1 cellular context compared by ENCODE assay signal in the genomic region with DNA sequence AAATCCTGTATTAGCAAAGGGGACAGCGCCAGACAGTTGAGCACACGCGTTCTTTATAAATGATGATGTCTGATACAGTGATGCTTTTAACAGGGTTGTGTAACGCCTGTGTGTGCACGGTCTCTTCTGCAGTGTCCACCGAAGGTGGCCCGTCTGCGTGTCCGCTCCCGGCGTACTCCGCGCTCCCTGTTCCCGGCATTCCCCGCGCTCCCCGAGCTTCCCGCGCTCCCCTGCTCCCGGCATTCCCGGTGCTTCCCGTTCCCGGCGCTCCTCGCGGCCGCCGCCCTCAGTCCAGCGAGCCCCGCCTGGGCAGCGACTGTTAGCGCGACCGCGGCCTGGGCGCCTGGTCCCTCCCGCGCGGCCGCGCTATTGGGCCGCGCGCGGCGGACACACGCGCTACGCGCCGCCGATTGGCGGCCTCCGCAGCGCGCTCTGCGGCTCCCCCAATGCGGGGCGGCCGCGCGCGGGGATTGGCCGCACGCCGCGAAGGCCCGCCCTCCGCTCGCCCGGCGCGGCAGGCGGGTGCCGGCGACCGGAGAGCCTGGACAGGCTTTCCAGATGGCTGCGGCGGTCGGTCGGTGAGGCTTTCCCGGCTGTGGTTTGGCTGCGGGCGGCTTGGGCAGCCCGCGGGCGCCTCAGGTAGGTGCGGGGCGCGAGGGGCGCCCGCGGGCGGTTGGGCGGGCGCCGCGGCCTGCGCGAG.
TF ChIP-seq lines count a peak whose summit lies in the region.

A gene (plus strand): TSS at position 497 of the 700 bp plus-strand sequence. CDS start 5,723 bp downstream, outside the sequence.

TF ChIP-seq in HEK293, 187 proteins besides CTCF, POLR2A, EP300 and RAD21 (continued from another document and continues in another):
- TF ChIP-seq, protein P1, sequence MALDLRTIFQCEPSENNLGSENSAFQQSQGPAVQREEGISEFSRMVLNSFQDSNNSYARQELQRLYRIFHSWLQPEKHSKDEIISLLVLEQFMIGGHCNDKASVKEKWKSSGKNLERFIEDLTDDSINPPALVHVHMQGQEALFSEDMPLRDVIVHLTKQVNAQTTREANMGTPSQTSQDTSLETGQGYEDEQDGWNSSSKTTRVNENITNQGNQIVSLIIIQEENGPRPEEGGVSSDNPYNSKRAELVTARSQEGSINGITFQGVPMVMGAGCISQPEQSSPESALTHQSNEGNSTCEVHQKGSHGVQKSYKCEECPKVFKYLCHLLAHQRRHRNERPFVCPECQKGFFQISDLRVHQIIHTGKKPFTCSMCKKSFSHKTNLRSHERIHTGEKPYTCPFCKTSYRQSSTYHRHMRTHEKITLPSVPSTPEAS (tag by site-specific recombination; IDR thresholded peaks at IDR 0.05), result peak; percentile 43; the same call in 1 of the 2 replicates
- peak; percentile 92 for TF ChIP-seq ZBTB17 (tag by site-specific recombination; IDR thresholded peaks at IDR 0.05)
- no peak for TF ChIP-seq ZNF621 (tag by site-specific recombination; IDR thresholded peaks at IDR 0.05)
- no peak for TF ChIP-seq ZNF354C (tag by site-specific recombination; IDR thresholded peaks at IDR 0.05; ENCODE audit: borderline replicate concordance, low read depth)
- TF ChIP-seq ZNF629 (tag by site-specific recombination; IDR thresholded peaks at IDR 0.05), result peak; percentile 76
- peak; percentile 89; the same call in 1 of the 2 replicates for TF ChIP-seq ZNF501 (tag by site-specific recombination; IDR thresholded peaks at IDR 0.05)
- peak; percentile 75; the same call in 1 of the 2 replicates for TF ChIP-seq ZNF561 (tag by site-specific recombination; IDR thresholded peaks at IDR 0.05; ENCODE audit: borderline replicate concordance)
- TF ChIP-seq, protein P2, sequence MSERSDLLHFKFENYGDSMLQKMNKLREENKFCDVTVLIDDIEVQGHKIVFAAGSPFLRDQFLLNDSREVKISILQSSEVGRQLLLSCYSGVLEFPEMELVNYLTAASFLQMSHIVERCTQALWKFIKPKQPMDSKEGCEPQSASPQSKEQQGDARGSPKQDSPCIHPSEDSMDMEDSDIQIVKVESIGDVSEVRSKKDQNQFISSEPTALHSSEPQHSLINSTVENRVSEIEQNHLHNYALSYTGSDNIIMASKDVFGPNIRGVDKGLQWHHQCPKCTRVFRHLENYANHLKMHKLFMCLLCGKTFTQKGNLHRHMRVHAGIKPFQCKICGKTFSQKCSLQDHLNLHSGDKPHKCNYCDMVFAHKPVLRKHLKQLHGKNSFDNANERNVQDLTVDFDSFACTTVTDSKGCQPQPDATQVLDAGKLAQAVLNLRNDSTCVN (tag by site-specific recombination; optimal IDR thresholded peaks at IDR 0.05), result peak; percentile 97
- TF ChIP-seq, protein P3, sequence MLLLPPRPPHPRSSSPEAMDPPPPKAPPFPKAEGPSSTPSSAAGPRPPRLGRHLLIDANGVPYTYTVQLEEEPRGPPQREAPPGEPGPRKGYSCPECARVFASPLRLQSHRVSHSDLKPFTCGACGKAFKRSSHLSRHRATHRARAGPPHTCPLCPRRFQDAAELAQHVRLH (tag by site-specific recombination; IDR thresholded peaks at IDR 0.05), result peak; percentile 40; the same call in 1 of the 2 replicates
- TF ChIP-seq, protein P4, sequence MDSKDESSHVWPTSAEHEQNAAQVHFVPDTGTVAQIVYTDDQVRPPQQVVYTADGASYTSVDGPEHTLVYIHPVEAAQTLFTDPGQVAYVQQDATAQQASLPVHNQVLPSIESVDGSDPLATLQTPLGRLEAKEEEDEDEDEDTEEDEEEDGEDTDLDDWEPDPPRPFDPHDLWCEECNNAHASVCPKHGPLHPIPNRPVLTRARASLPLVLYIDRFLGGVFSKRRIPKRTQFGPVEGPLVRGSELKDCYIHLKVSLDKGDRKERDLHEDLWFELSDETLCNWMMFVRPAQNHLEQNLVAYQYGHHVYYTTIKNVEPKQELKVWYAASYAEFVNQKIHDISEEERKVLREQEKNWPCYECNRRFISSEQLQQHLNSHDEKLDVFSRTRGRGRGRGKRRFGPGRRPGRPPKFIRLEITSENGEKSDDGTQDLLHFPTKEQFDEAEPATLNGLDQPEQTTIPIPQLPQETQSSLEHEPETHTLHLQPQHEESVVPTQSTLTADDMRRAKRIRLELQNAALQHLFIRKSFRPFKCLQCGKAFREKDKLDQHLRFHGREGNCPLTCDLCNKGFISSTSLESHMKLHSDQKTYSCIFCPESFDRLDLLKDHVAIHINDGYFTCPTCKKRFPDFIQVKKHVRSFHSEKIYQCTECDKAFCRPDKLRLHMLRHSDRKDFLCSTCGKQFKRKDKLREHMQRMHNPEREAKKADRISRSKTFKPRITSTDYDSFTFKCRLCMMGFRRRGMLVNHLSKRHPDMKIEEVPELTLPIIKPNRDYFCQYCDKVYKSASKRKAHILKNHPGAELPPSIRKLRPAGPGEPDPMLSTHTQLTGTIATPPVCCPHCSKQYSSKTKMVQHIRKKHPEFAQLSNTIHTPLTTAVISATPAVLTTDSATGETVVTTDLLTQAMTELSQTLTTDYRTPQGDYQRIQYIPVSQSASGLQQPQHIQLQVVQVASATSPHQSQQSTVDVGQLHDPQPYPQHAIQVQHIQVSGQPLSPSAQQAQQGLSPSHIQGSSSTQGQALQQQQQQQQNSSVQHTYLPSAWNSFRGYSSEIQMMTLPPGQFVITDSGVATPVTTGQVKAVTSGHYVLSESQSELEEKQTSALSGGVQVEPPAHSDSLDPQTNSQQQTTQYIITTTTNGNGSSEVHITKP (tag by site-specific recombination; IDR thresholded peaks at IDR 0.05), result peak; percentile 91
- TF ChIP-seq FEZF1 (tag by site-specific recombination; IDR thresholded peaks at IDR 0.05), result no peak
- TF ChIP-seq ZNF792 (tag by site-specific recombination; IDR thresholded peaks at IDR 0.05), result 0 out of 2 replicates have a peak, but pooled peaks have one; percentile 41
- TF ChIP-seq ZFP69B (tag by site-specific recombination; IDR thresholded peaks at IDR 0.05), result 0 out of 2 replicates have a peak, but pooled peaks have one; percentile 36
- no peak for TF ChIP-seq ZNF768 (tag by site-specific recombination; IDR thresholded peaks at IDR 0.05)
- TF ChIP-seq ZNF404 (tag by site-specific recombination; IDR thresholded peaks at IDR 0.05), result no peak
- TF ChIP-seq OSR2 (tag by site-specific recombination; IDR thresholded peaks at IDR 0.05), result 0 out of 2 replicates have a peak, but pooled peaks have one; percentile 47
- TF ChIP-seq ZNF658 (tag by site-specific recombination; IDR thresholded peaks at IDR 0.05), result no peak
- 0 out of 2 replicates have a peak, but pooled peaks have one; percentile 10 for TF ChIP-seq ZBTB21 (tag by site-specific recombination; IDR thresholded peaks at IDR 0.05)
- TF ChIP-seq ZNF548 (tag by site-specific recombination; IDR thresholded peaks at IDR 0.05), result no peak
- no peak for TF ChIP-seq ZNF701 (tag by site-specific recombination; IDR thresholded peaks at IDR 0.05)
- peak; percentile 90; the same call in 1 of the 2 replicates for TF ChIP-seq ZNF2 (tag by site-specific recombination; IDR thresholded peaks at IDR 0.05)
- TF ChIP-seq ZNF132 (tag by site-specific recombination; IDR thresholded peaks at IDR 0.05; ENCODE audit: borderline replicate concordance), result no peak
- TF ChIP-seq, protein P5, sequence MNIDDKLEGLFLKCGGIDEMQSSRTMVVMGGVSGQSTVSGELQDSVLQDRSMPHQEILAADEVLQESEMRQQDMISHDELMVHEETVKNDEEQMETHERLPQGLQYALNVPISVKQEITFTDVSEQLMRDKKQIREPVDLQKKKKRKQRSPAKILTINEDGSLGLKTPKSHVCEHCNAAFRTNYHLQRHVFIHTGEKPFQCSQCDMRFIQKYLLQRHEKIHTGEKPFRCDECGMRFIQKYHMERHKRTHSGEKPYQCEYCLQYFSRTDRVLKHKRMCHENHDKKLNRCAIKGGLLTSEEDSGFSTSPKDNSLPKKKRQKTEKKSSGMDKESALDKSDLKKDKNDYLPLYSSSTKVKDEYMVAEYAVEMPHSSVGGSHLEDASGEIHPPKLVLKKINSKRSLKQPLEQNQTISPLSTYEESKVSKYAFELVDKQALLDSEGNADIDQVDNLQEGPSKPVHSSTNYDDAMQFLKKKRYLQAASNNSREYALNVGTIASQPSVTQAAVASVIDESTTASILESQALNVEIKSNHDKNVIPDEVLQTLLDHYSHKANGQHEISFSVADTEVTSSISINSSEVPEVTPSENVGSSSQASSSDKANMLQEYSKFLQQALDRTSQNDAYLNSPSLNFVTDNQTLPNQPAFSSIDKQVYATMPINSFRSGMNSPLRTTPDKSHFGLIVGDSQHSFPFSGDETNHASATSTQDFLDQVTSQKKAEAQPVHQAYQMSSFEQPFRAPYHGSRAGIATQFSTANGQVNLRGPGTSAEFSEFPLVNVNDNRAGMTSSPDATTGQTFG (tag by site-specific recombination; IDR thresholded peaks at IDR 0.05; ENCODE audit: borderline replicate concordance), result no peak
- TF ChIP-seq, protein P6, sequence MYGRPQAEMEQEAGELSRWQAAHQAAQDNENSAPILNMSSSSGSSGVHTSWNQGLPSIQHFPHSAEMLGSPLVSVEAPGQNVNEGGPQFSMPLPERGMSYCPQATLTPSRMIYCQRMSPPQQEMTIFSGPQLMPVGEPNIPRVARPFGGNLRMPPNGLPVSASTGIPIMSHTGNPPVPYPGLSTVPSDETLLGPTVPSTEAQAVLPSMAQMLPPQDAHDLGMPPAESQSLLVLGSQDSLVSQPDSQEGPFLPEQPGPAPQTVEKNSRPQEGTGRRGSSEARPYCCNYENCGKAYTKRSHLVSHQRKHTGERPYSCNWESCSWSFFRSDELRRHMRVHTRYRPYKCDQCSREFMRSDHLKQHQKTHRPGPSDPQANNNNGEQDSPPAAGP (tag by site-specific recombination; IDR thresholded peaks at IDR 0.05), result peak; percentile 95
- TF ChIP-seq ZBTB8A (tag by site-specific recombination; IDR thresholded peaks at IDR 0.05), result peak; percentile 80; the same call in 1 of the 2 replicates
- peak; percentile 95 for TF ChIP-seq ZNF121 (tag by site-specific recombination; IDR thresholded peaks at IDR 0.05)
- TF ChIP-seq ZNF626 (tag by site-specific recombination; IDR thresholded peaks at IDR 0.05), result no peak
- TF ChIP-seq BCL11B (tag by site-specific recombination; IDR thresholded peaks at IDR 0.05; ENCODE audit: low read depth), result peak; percentile 95
- TF ChIP-seq, protein P7, sequence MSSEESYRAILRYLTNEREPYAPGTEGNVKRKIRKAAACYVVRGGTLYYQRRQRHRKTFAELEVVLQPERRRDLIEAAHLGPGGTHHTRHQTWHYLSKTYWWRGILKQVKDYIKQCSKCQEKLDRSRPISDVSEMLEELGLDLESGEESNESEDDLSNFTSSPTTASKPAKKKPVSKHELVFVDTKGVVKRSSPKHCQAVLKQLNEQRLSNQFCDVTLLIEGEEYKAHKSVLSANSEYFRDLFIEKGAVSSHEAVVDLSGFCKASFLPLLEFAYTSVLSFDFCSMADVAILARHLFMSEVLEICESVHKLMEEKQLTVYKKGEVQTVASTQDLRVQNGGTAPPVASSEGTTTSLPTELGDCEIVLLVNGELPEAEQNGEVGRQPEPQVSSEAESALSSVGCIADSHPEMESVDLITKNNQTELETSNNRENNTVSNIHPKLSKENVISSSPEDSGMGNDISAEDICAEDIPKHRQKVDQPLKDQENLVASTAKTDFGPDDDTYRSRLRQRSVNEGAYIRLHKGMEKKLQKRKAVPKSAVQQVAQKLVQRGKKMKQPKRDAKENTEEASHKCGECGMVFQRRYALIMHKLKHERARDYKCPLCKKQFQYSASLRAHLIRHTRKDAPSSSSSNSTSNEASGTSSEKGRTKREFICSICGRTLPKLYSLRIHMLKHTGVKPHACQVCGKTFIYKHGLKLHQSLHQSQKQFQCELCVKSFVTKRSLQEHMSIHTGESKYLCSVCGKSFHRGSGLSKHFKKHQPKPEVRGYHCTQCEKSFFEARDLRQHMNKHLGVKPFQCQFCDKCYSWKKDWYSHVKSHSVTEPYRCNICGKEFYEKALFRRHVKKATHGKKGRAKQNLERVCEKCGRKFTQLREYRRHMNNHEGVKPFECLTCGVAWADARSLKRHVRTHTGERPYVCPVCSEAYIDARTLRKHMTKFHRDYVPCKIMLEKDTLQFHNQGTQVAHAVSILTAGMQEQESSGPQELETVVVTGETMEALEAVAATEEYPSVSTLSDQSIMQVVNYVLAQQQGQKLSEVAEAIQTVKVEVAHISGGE (tag by site-specific recombination; conservative IDR thresholded peaks at IDR 0.05; ENCODE audit: low read depth), result peak; percentile 85
- peak; percentile 26; the same call in 1 of the 2 replicates for TF ChIP-seq GLIS1 (tag by site-specific recombination; IDR thresholded peaks at IDR 0.05)
- peak; percentile 94 for TF ChIP-seq KLF8 (tag by site-specific recombination; IDR thresholded peaks at IDR 0.05)
- TF ChIP-seq, protein P8, sequence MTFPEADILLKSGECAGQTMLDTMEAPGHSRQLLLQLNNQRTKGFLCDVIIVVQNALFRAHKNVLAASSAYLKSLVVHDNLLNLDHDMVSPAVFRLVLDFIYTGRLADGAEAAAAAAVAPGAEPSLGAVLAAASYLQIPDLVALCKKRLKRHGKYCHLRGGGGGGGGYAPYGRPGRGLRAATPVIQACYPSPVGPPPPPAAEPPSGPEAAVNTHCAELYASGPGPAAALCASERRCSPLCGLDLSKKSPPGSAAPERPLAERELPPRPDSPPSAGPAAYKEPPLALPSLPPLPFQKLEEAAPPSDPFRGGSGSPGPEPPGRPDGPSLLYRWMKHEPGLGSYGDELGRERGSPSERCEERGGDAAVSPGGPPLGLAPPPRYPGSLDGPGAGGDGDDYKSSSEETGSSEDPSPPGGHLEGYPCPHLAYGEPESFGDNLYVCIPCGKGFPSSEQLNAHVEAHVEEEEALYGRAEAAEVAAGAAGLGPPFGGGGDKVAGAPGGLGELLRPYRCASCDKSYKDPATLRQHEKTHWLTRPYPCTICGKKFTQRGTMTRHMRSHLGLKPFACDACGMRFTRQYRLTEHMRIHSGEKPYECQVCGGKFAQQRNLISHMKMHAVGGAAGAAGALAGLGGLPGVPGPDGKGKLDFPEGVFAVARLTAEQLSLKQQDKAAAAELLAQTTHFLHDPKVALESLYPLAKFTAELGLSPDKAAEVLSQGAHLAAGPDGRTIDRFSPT (tag by site-specific recombination; IDR thresholded peaks at IDR 0.05), result 0 out of 2 replicates have a peak, but pooled peaks have one; percentile 4
- peak; percentile 48; the same call in 1 of the 2 replicates for TF ChIP-seq ZNF843 (tag by site-specific recombination; IDR thresholded peaks at IDR 0.05)
- TF ChIP-seq YY2 (tag by site-specific recombination; IDR thresholded peaks at IDR 0.05), result peak; percentile 71
- no peak for TF ChIP-seq ZNF433 (tag by site-specific recombination; IDR thresholded peaks at IDR 0.05; ENCODE audit: low read depth)
- peak; percentile 80 for TF ChIP-seq ZNF335 (tag by site-specific recombination; conservative IDR thresholded peaks at IDR 0.05)
- TF ChIP-seq ZNF510 (tag by site-specific recombination; IDR thresholded peaks at IDR 0.05; ENCODE audit: insufficient replicate concordance), result no peak
- TF ChIP-seq YY1 (tag by site-specific recombination; IDR thresholded peaks at IDR 0.05), result peak; percentile 77
- TF ChIP-seq, protein P9, sequence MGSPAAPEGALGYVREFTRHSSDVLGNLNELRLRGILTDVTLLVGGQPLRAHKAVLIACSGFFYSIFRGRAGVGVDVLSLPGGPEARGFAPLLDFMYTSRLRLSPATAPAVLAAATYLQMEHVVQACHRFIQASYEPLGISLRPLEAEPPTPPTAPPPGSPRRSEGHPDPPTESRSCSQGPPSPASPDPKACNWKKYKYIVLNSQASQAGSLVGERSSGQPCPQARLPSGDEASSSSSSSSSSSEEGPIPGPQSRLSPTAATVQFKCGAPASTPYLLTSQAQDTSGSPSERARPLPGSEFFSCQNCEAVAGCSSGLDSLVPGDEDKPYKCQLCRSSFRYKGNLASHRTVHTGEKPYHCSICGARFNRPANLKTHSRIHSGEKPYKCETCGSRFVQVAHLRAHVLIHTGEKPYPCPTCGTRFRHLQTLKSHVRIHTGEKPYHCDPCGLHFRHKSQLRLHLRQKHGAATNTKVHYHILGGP (tag by site-specific recombination; IDR thresholded peaks at IDR 0.05), result no peak
- TF ChIP-seq BCL11A (tag by site-specific recombination; IDR thresholded peaks at IDR 0.05; ENCODE audit: low read depth), result peak; percentile 79
- TF ChIP-seq KLF7 (tag by site-specific recombination; IDR thresholded peaks at IDR 0.05; ENCODE audit: borderline replicate concordance), result peak; percentile 79
